Comparison of ENCODE assay signal across 1 cellular context in genomic region chr22:45096256-45096907, GRCh38.
TF ChIP-seq lines count a peak whose summit lies in the region.

No MANE protein-coding gene starts in this region.

TF ChIP-seq in HepG2, 621 proteins besides CTCF, POLR2A, EP300 and RAD21 (continued from another document):
- TF ChIP-seq CEBPZ (IDR thresholded peaks at IDR 0.05; ENCODE audit: low read length) (no peak), HNF1B (CRISPR knock-in tag; IDR thresholded peaks at IDR 0.05) (0 out of 2 replicates have a peak, but pooled peaks have one; percentile 30)
